2 cellular contexts compared by ENCODE assay signal in the genomic region with DNA sequence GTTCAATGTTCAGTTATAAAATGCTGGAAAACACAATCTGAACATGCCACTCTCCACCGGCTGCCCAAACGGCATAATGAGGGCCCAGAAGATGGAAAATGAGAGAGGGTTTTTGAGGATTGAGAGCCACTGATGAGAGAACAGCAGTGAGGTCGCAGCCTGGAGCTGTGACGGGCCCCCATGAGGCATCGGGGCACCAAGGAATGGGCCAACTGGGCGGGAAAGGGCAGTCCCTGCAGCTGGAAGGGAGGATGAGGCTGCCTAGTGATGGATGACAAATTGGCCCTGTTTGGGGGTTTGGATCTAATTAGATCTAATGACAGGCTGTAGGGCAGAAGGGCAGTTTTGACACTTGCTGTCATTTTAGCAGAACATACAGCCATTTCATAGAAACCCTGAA.
TF ChIP-seq lines count a peak whose summit lies in the region.

No MANE protein-coding gene starts in this region.

TF ChIP-seq in SK-N-SH, 30 proteins besides CTCF, POLR2A, EP300 and RAD21 (continued from another document):
- TF ChIP-seq, protein P1, sequence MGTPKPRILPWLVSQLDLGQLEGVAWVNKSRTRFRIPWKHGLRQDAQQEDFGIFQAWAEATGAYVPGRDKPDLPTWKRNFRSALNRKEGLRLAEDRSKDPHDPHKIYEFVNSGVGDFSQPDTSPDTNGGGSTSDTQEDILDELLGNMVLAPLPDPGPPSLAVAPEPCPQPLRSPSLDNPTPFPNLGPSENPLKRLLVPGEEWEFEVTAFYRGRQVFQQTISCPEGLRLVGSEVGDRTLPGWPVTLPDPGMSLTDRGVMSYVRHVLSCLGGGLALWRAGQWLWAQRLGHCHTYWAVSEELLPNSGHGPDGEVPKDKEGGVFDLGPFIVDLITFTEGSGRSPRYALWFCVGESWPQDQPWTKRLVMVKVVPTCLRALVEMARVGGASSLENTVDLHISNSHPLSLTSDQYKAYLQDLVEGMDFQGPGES (IDR thresholded peaks at IDR 0.05; ENCODE audit: low read depth, low read length), result no peak
- TF ChIP-seq, protein P2, sequence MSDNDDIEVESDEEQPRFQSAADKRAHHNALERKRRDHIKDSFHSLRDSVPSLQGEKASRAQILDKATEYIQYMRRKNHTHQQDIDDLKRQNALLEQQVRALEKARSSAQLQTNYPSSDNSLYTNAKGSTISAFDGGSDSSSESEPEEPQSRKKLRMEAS (IDR thresholded peaks at IDR 0.05; ENCODE audit: low read depth), result no peak
- no peak for TF ChIP-seq NFIC (IDR thresholded peaks at IDR 0.05; ENCODE audit: borderline replicate concordance)
- TF ChIP-seq FOSL2 (IDR thresholded peaks at IDR 0.05; ENCODE audit: borderline replicate concordance, low read depth), result no peak
- TF ChIP-seq FOXM1 (IDR thresholded peaks at IDR 0.05; ENCODE audit: low read depth), result no peak

TF ChIP-seq in SK-N-SH treated with all-trans-retinoic acid at 6 μM for 48 hours, 23 proteins besides CTCF, POLR2A, EP300 and RAD21 (continued from another document):
- TF ChIP-seq, protein P3, sequence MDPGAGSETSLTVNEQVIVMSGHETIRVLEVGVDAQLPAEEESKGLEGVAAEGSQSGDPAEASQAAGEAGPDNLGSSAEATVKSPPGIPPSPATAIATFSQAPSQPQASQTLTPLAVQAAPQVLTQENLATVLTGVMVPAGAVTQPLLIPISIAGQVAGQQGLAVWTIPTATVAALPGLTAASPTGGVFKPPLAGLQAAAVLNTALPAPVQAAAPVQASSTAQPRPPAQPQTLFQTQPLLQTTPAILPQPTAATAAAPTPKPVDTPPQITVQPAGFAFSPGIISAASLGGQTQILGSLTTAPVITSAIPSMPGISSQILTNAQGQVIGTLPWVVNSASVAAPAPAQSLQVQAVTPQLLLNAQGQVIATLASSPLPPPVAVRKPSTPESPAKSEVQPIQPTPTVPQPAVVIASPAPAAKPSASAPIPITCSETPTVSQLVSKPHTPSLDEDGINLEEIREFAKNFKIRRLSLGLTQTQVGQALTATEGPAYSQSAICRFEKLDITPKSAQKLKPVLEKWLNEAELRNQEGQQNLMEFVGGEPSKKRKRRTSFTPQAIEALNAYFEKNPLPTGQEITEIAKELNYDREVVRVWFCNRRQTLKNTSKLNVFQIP (CRISPR knock-in tag; IDR thresholded peaks at IDR 0.05; ENCODE audit: borderline replicate concordance, low read depth), result no peak
- TF ChIP-seq ISL1 (CRISPR knock-in tag; IDR thresholded peaks at IDR 0.05) (no peak), ZFP3 (CRISPR knock-in tag; IDR thresholded peaks at IDR 0.05) (no peak), CSDC2 (CRISPR knock-in tag; IDR thresholded peaks at IDR 0.05) (no peak), TCF4 (CRISPR knock-in tag; IDR thresholded peaks at IDR 0.05; ENCODE audit: borderline replicate concordance) (no peak), GLIS3 (CRISPR knock-in tag; IDR thresholded peaks at IDR 0.05) (no peak), ZNF70 (CRISPR knock-in tag; IDR thresholded peaks at IDR 0.05) (no peak), BACH2 (CRISPR knock-in tag; IDR thresholded peaks at IDR 0.05; ENCODE audit: borderline replicate concordance) (no peak)
- TF ChIP-seq, protein P4, sequence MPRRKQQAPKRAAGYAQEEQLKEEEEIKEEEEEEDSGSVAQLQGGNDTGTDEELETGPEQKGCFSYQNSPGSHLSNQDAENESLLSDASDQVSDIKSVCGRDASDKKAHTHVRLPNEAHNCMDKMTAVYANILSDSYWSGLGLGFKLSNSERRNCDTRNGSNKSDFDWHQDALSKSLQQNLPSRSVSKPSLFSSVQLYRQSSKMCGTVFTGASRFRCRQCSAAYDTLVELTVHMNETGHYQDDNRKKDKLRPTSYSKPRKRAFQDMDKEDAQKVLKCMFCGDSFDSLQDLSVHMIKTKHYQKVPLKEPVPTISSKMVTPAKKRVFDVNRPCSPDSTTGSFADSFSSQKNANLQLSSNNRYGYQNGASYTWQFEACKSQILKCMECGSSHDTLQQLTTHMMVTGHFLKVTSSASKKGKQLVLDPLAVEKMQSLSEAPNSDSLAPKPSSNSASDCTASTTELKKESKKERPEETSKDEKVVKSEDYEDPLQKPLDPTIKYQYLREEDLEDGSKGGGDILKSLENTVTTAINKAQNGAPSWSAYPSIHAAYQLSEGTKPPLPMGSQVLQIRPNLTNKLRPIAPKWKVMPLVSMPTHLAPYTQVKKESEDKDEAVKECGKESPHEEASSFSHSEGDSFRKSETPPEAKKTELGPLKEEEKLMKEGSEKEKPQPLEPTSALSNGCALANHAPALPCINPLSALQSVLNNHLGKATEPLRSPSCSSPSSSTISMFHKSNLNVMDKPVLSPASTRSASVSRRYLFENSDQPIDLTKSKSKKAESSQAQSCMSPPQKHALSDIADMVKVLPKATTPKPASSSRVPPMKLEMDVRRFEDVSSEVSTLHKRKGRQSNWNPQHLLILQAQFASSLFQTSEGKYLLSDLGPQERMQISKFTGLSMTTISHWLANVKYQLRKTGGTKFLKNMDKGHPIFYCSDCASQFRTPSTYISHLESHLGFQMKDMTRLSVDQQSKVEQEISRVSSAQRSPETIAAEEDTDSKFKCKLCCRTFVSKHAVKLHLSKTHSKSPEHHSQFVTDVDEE (CRISPR knock-in tag; IDR thresholded peaks at IDR 0.05), result no peak
TF ChIP-seq in SK-N-SH treated with all-trans-retinoic acid at 6 μM for 48 hours: peak in this region for 0.
